ENCODE assay signal across 8 cellular contexts in the genomic region with DNA sequence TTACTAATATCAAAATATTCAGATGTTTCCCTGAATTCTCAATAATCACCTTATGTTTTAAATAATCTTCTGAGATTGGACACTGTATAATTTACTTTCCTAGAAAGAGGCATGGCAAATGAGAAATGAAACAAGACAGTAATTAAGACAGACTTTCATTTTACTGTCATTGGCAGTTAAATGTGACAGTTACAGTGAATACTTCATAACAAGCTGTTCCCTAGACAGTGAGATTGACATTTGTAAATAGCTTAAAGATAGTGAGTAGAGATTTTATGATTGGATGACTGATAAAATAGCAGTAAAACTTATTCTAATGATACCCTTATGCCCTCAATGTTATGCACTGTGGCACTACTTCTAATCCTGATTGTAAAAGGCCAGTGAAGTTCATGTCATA.
"Had no signal": no experiment of that assay in that cellular context is flagged by ENCODE, and none has a peak within 500 bp of the region (broad histone marks: within the 10 kb centered on the region; RNA-seq: fewer than 3 reads in every experiment).

No MANE protein-coding gene starts in this region.

- DNase-seq: GDM1, GF-D8 had no signal

- H3K4me3 ChIP-seq: GM12878 had no signal

- FAIRE-seq: G401.6, GM12878, GM12891, GM12892, GM18507, GM19239 had no signal

- ATAC-seq: GM12878 had no signal
